8 cellular contexts compared by ENCODE assay signal in genomic region chr1:168465942-168466702, GRCh38.
DNase-seq lines count a peak whose midpoint lies in the region; ATAC-seq and FAIRE-seq lines count a peak whose summit lies in the region.

No MANE protein-coding gene starts in this region.

- intact Hi-C loops in activated CD4-positive, alpha-beta T cell treated with anti-CD3 and anti-CD28 coated beads, Interleukin-2, amount 10 ng/mL, durations not matched to agents 24 days and 14 days (cut with micrococcal nuclease): loop anchor here (1.0 to 10.0 kb wide), 7 partner anchors 22 to 1246 kb away; partner anchors contain the start of genes BLZF1, NME7 and SELL

- peaks cover 13% of the 10 kb centered on the region for H3K36me3 Mint-ChIP-seq in activated CD4-positive, alpha-beta T cell treated with anti-CD3 and anti-CD28 coated beads, Interleukin-2, amount 10 ng/mL, durations not matched to agents 24 days and 14 days (ENCODE audit: low read depth)

- FAIRE-seq in GM18507 (lab: Jason Lieb, UNC): peak; percentile 94

- no peaks in the 10 kb centered on the region for H3K27me3 Mint-ChIP-seq in activated CD4-positive, alpha-beta T cell treated with anti-CD3 and anti-CD28 coated beads, Interleukin-2, amount 10 ng/mL, durations not matched to agents 24 days and 14 days

- peaks cover 18% of the 10 kb centered on the region for H3K9me3 Mint-ChIP-seq in activated CD4-positive, alpha-beta T cell treated with anti-CD3 and anti-CD28 coated beads, Interleukin-2, amount 10 ng/mL, durations not matched to agents 24 days and 14 days

- peak overlapping the region; percentile 71 for H3K27ac Mint-ChIP-seq in activated CD4-positive, alpha-beta T cell treated with anti-CD3 and anti-CD28 coated beads, Interleukin-2, amount 10 ng/mL, durations not matched to agents 24 days and 14 days

- peak overlapping the region; percentile 32 for H3K4me3 Mint-ChIP-seq in activated CD4-positive, alpha-beta T cell treated with anti-CD3 and anti-CD28 coated beads, Interleukin-2, amount 10 ng/mL, durations not matched to agents 24 days and 14 days

- peaks cover 57% of the 10 kb centered on the region for H3K4me1 Mint-ChIP-seq in activated CD4-positive, alpha-beta T cell treated with anti-CD3 and anti-CD28 coated beads, Interleukin-2, amount 10 ng/mL, durations not matched to agents 24 days and 14 days

- ATAC-seq in HG02852 (IDR thresholded peaks at IDR 0.05; ENCODE audit: unreplicated experiment): peak; percentile 68

- DNase-seq in GM18507 (ENCODE audit: extremely low spot score, insufficient read length, low read depth): peak; percentile 23
- DNase-seq in NCI-H187 treated with DMSO at 0.1 percent for 48 hours (lab: John Stamatoyannopoulos, UW): peak; percentile 99
- DNase-seq in activated CD4-positive, alpha-beta T cell treated with anti-CD3 and anti-CD28 coated beads, Interleukin-2, amount 10 ng/mL, durations not matched to agents 24 days and 14 days: peak; percentile 75
- DNase-seq in glomerular visceral epithelial cell (ENCODE audit: extremely low spot score): peak; percentile 85
- DNase-seq in stimulated activated CD4-positive, alpha-beta T cell treated with anti-CD3 and anti-CD28 coated beads, Interleukin-2, amount 100 ng/mL, for 48 hours: peak; percentile 26 to 28
- no peak for DNase-seq in cerebellar nuclear complex (lab: John Stamatoyannopoulos, UW)
- no peak for DNase-seq in retina

Comparison
In these comparisons a context has a peak if more than half of its experiments do, and no peak if none do; other contexts are left out.
1. DNase-seq: peak in GM18507 (single experiment), NCI-H187 treated with DMSO at 0.1 percent for 48 hours (single experiment), activated CD4-positive, alpha-beta T cell treated with anti-CD3 and anti-CD28 coated beads, Interleukin-2, amount 10 ng/mL, durations not matched to agents 24 days and 14 days (single experiment), glomerular visceral epithelial cell (single experiment) and stimulated activated CD4-positive, alpha-beta T cell treated with anti-CD3 and anti-CD28 coated beads, Interleukin-2, amount 100 ng/mL, for 48 hours (2 of 2); none in cerebellar nuclear complex (0 of 2) and retina (single experiment).